8 cellular contexts compared by ENCODE assay signal in genomic region chr20:48697845-48698491, GRCh38.
DNase-seq lines count a peak whose midpoint lies in the region; ATAC-seq, FAIRE-seq and TF ChIP-seq lines count a peak whose summit lies in the region.

No MANE protein-coding gene starts in this region.

- RAD21 ChIA-PET in GM12878 (lab: Charles Lee; ENCODE audit: unreplicated experiment) = interaction anchor here (0.7 kb wide), 1 partner anchor 40 kb away, joined by 3 read pairs; no protein-coding TSS in a partner anchor

- no peak for TF ChIP-seq RAD21 in GM12878 (IDR thresholded peaks at IDR 0.05; ENCODE audit: insufficient read depth, low read depth, low read length)

- SMC1A ChIA-PET in GM12878 (lab: Charles Lee; ENCODE audit: uncharacterized antibody, unreplicated experiment) = no interaction called here

- H3K36me3 ChIP-seq in CD8-positive, alpha-beta memory T cell (ENCODE audit: insufficient read depth, low read length) = peaks cover 41% of the 10 kb centered on the region
- peaks cover 35 to 57% of the 10 kb centered on the region in 2 experiments for H3K36me3 ChIP-seq in GM12878 (ENCODE audit: control insufficient read depth in 2 of 2, insufficient read depth in 2 of 2, low read length in 1 of 2)
- peaks cover 0 to 2% of the 10 kb centered on the region in 2 donors for H3K36me3 ChIP-seq in kidney (ENCODE audit: control insufficient read depth in 1 of 2, insufficient read depth in 2 of 2, low read length in 2 of 2)
- H3K36me3 ChIP-seq in tibial artery = no peaks in the 10 kb centered on the region

- H3K4me3 ChIP-seq in CD8-positive, alpha-beta memory T cell (ENCODE audit: low read length) = no peak overlapping the region
- H3K4me3 ChIP-seq in GM12878 (no peak overlapping the region), kidney (ENCODE audit: low read length in 2 of 2) (no peak overlapping the region), tibial artery (no peak overlapping the region)

- TF ChIP-seq CTCF in GM12878 (IDR thresholded peaks at IDR 0.05 in 2 of 3, conservative IDR thresholded peaks at IDR 0.05 in 1 of 3; ENCODE audit: control insufficient read depth in 2 of 3, extremely low read depth in 1 of 3, insufficient read depth in 1 of 3, low read depth in 3 of 3, low read length in 3 of 3) (no peak), kidney (IDR thresholded peaks at IDR 0.05; ENCODE audit: borderline replicate concordance, extremely low read depth, insufficient read depth) (no peak), tibial artery (IDR thresholded peaks at IDR 0.05) (no peak)

- 80% methylated on average over 8 of the region's 8 CpGs for WGBS in GM12878 (ENCODE audit: insufficient coverage, insufficient replicate concordance, low lambda C conversion rate, missing lambda C conversion rate)

- no peaks in the 10 kb centered on the region for H3K4me1 ChIP-seq in CD8-positive, alpha-beta memory T cell (ENCODE audit: insufficient read depth, low read length)
- H3K4me1 ChIP-seq in GM12878 (ENCODE audit: control insufficient read depth, insufficient read depth, low read length) = no peaks in the 10 kb centered on the region
- peaks cover 10 to 12% of the 10 kb centered on the region in 2 donors for H3K4me1 ChIP-seq in kidney (ENCODE audit: control insufficient read depth in 1 of 2, insufficient read depth in 1 of 2, low read depth in 1 of 2, low read length in 2 of 2)
- H3K4me1 ChIP-seq in tibial artery = peaks cover 0 to 34% (median 31%) of the 10 kb centered on the region in 4 donors

- peak overlapping the region in 1 of 7 donors; percentile 48 for H3K4me3 Mint-ChIP-seq in CD8-positive, alpha-beta memory T cell

- intact Hi-C loops in GM12878 (cut with micrococcal nuclease; ENCODE audit: unreplicated experiment) = no loop called here
- intact Hi-C loops in kidney (cut with DNase I) = no loop called here
- intact Hi-C loops in tibial artery (cut with DNase I; ENCODE audit: low total_unique reads) = no loop called here

- in situ Hi-C loops in GM12878 (cut with MboI) = no loop called here

- H3K79me2 ChIP-seq in GM12878 (ENCODE audit: control insufficient read depth, insufficient read depth, low read length) = no peaks in the 10 kb centered on the region; the same call in none of the 2 replicates

- POLR2A ChIA-PET in CD8-positive, alpha-beta memory T cell (lab: Charles Lee) = no interaction called here
- POLR2A ChIA-PET in GM12878 (lab: Charles Lee) = no interaction called here

- H3K9me3 ChIP-seq in CD8-positive, alpha-beta memory T cell (ENCODE audit: low read length) = no peaks in the 10 kb centered on the region
- no peaks in the 10 kb centered on the region for H3K9me3 ChIP-seq in GM12878 (replicated peaks; ENCODE audit: control insufficient read depth, insufficient read depth, low read length)
- H3K9me3 ChIP-seq in kidney (ENCODE audit: control insufficient read depth in 1 of 2, low read length in 2 of 2) = no peaks in the 10 kb centered on the region
- no peaks in the 10 kb centered on the region for H3K9me3 ChIP-seq in tibial artery

- H3K9ac ChIP-seq in GM12878 (ENCODE audit: control insufficient read depth, insufficient read depth, low read length) (no peak overlapping the region), kidney (ENCODE audit: low read length in 2 of 2) (no peak overlapping the region)

- no peak overlapping the region for H2AFZ ChIP-seq in GM12878 (ENCODE audit: control insufficient read depth, low read depth, low read length)

- ATAC-seq in GM12878 (no peak), GM19455 (IDR thresholded peaks at IDR 0.05; ENCODE audit: unreplicated experiment) (no peak)

- TF ChIP-seq POLR2A in GM12878 (IDR thresholded peaks at IDR 0.05; ENCODE audit: low read depth, low read length) = 0 out of 2 replicates have a peak, but pooled peaks have one; percentile 9

- peaks cover 8 to 89% (median 23%) of the 10 kb centered on the region in 3 donors for H3K36me3 Mint-ChIP-seq in CD8-positive, alpha-beta memory T cell

- no peaks in the 10 kb centered on the region for H3K9me3 Mint-ChIP-seq in CD8-positive, alpha-beta memory T cell

- H3K4me1 Mint-ChIP-seq in CD8-positive, alpha-beta memory T cell = peaks cover 50 to 71% (median 55%) of the 10 kb centered on the region in 3 donors

- H3K27me3 Mint-ChIP-seq in CD8-positive, alpha-beta memory T cell = peaks cover 0 to 5% of the 10 kb centered on the region in 2 donors

- H3K4me2 ChIP-seq in GM12878 (ENCODE audit: control insufficient read depth, insufficient read depth) = no peak overlapping the region

- peak overlapping the region in 6 of 8 donors; percentile 26 to 81 (median 40) for H3K27ac Mint-ChIP-seq in CD8-positive, alpha-beta memory T cell

- no peak overlapping the region for H3K27ac ChIP-seq in CD8-positive, alpha-beta memory T cell (ENCODE audit: low read depth, low read length)
- H3K27ac ChIP-seq in GM12878 (ENCODE audit: control insufficient read depth, insufficient read depth) (no peak overlapping the region), kidney (ENCODE audit: low read depth in 2 of 2, low read length in 2 of 2) (peak overlapping the region; percentile 34 to 50), tibial artery (peak overlapping the region; percentile 84 to 91)

- no peak for FAIRE-seq in GM12878 (lab: Jason Lieb, UNC)
- no peak for FAIRE-seq in kidney (lab: Jason Lieb, UNC)

- H4K20me1 ChIP-seq in GM12878 (ENCODE audit: control insufficient read depth, insufficient read depth) = no peaks in the 10 kb centered on the region; the same call in none of the 2 replicates

- no peak for TF ChIP-seq EP300 in GM12878 (IDR thresholded peaks at IDR 0.05; ENCODE audit: borderline replicate concordance in 1 of 2, control insufficient read depth in 1 of 2, low read depth in 2 of 2, low read length in 2 of 2)

- BruUV-seq in GM12878 (replicated peaks; lab: Mats Ljungman, UMichigan) = no TSS peak

- CTCF ChIA-PET in CD8-positive, alpha-beta memory T cell (lab: Charles Lee) = no interaction called here
- CTCF ChIA-PET in GM12878 (lab: Yijun Ruan, JAX) = interaction anchor here (1.8 kb wide), 1 partner anchor 40 kb away, joined by 6 read pairs; no protein-coding TSS in a partner anchor

- DNase-seq in CD8-positive, alpha-beta memory T cell = peak in 1 of 5 donors; percentile 26
- DNase-seq in NCI-H2029 treated with DMSO at 0.1 percent for 48 hours (lab: John Stamatoyannopoulos, UW) = peak; percentile 30
- no peak for DNase-seq in GM12878 (ENCODE audit: low read depth, low spot score)
- DNase-seq in kidney = peak; percentile 97
- DNase-seq in tibial artery = peak; percentile 81 to 94
- DNase-seq in CD1c-positive myeloid dendritic cell (ENCODE audit: extremely low spot score) = no peak
- DNase-seq in AML-193 (lab: John Stamatoyannopoulos, UW) = no peak

- no peaks in the 10 kb centered on the region for H3K27me3 ChIP-seq in CD8-positive, alpha-beta memory T cell (ENCODE audit: insufficient read depth, low read length, poor library complexity, severe bottlenecking)
- no peaks in the 10 kb centered on the region for H3K27me3 ChIP-seq in GM12878 (replicated peaks in 1 of 2; ENCODE audit: control insufficient read depth in 2 of 2, insufficient read depth in 2 of 2, low read length in 1 of 2)
- no peaks in the 10 kb centered on the region for H3K27me3 ChIP-seq in tibial artery

TF ChIP-seq in GM12878, 131 proteins besides CTCF, POLR2A, EP300 and RAD21:
- peak in 1 of 2 experiments; percentile 65; a peak in 1 of 4 replicates for TF ChIP-seq ETV6 (conservative IDR thresholded peaks at IDR 0.05 in 1 of 2, IDR thresholded peaks at IDR 0.05 in 1 of 2; ENCODE audit: borderline replicate concordance in 1 of 2, low read depth in 1 of 2)
- no peak for TF ChIP-seq CHD4 (IDR thresholded peaks at IDR 0.05)

Comparison
In these comparisons a context has a peak if more than half of its experiments do, and no peak if none do; other contexts are left out.
1. DNase-seq: peak in NCI-H2029 treated with DMSO at 0.1 percent for 48 hours (single experiment), kidney (single experiment) and tibial artery (2 of 2); none in GM12878 (single experiment), CD1c-positive myeloid dendritic cell (single experiment) and AML-193 (0 of 2).
2. H3K27ac ChIP-seq: peak in kidney (2 of 2) and tibial artery (2 of 2); none in CD8-positive, alpha-beta memory T cell (single experiment) and GM12878 (single experiment).